Comparison of ENCODE assay signal across 8 cellular contexts in genomic region chr2:59888015-59888414, GRCh38.
DNase-seq lines count a peak whose midpoint lies in the region; ATAC-seq and TF ChIP-seq lines count a peak whose summit lies in the region.

No MANE protein-coding gene starts in this region.

- peaks cover 7% of the 10 kb centered on the region for H3K4me1 Mint-ChIP-seq in activated CD4-positive, alpha-beta memory T cell treated with anti-CD3 and anti-CD28 coated beads, Interleukin-2, amount 10 ng/mL, durations not matched to agents 7 days and 5 days

- H3K4me1 ChIP-seq in testis: no peaks in the 10 kb centered on the region

- 61 to 74% methylated on average over 3 of the region's 3 CpGs for WGBS in testis, 2 donors

- TF ChIP-seq CTCF in testis (IDR thresholded peaks at IDR 0.05): no peak

- H3K9me3 Mint-ChIP-seq in activated CD4-positive, alpha-beta memory T cell treated with anti-CD3 and anti-CD28 coated beads, Interleukin-2, amount 10 ng/mL, durations not matched to agents 7 days and 5 days: no peaks in the 10 kb centered on the region

- no peak overlapping the region for H3K27ac Mint-ChIP-seq in activated CD4-positive, alpha-beta memory T cell treated with anti-CD3 and anti-CD28 coated beads, Interleukin-2, amount 10 ng/mL, durations not matched to agents 7 days and 5 days

- no peak overlapping the region for H3K4me3 ChIP-seq in testis

- no peak overlapping the region for H3K4me3 Mint-ChIP-seq in activated CD4-positive, alpha-beta memory T cell treated with anti-CD3 and anti-CD28 coated beads, Interleukin-2, amount 10 ng/mL, durations not matched to agents 7 days and 5 days

- H3K27me3 Mint-ChIP-seq in activated CD4-positive, alpha-beta memory T cell treated with anti-CD3 and anti-CD28 coated beads, Interleukin-2, amount 10 ng/mL, durations not matched to agents 7 days and 5 days: peaks cover 8% of the 10 kb centered on the region

- H3K27ac ChIP-seq in testis: no peak overlapping the region

- CTCF ChIA-PET in activated CD4-positive, alpha-beta memory T cell treated with anti-CD3 and anti-CD28 coated beads, Interleukin-2, amount 10 ng/mL, durations not matched to agents 7 days and 5 days (lab: Charles Lee): no interaction called here

- peak; percentile 90 for ATAC-seq in HG03066 (IDR thresholded peaks at IDR 0.05; ENCODE audit: low read depth, unreplicated experiment)

- DNase-seq in NCI-H345 (lab: John Stamatoyannopoulos, UW) (peak; percentile 10), NCI-H345 treated with DMSO at 0.1 percent for 48 hours (lab: John Stamatoyannopoulos, UW; ENCODE audit: unreplicated experiment) (no peak), testis (no peak), posterior vena cava (ENCODE audit: low spot score) (no peak), DMS53 (lab: John Stamatoyannopoulos, UW) (no peak)
- DNase-seq in activated CD4-positive, alpha-beta memory T cell treated with anti-CD3 and anti-CD28 coated beads, Interleukin-2, amount 10 ng/mL, durations not matched to agents 7 days and 5 days: peak; percentile 16
- peak in 2 of 3 experiments; percentile 2 to 6 for DNase-seq in stimulated activated CD4-positive, alpha-beta T cell treated with anti-CD3 and anti-CD28 coated beads, TNF-alpha, amount 100 ng/mL, for 4 hours (ENCODE audit: low read depth in 3 of 3)

- H3K9me3 ChIP-seq in testis: no peaks in the 10 kb centered on the region

- no peaks in the 10 kb centered on the region for H3K36me3 ChIP-seq in testis (ENCODE audit: low read depth, missing control alignments)

- POLR2A ChIA-PET in activated CD4-positive, alpha-beta memory T cell treated with anti-CD3 and anti-CD28 coated beads, Interleukin-2, amount 10 ng/mL, durations not matched to agents 7 days and 5 days (lab: Charles Lee): no interaction called here

- intact Hi-C loops in testis (cut with DNase I; ENCODE audit: low total_unique reads) (no loop called here), posterior vena cava (cut with DNase I) (no loop called here)

- no peaks in the 10 kb centered on the region for H3K36me3 Mint-ChIP-seq in activated CD4-positive, alpha-beta memory T cell treated with anti-CD3 and anti-CD28 coated beads, Interleukin-2, amount 10 ng/mL, durations not matched to agents 7 days and 5 days (ENCODE audit: low read depth)

- H3K27me3 ChIP-seq in testis: no peaks in the 10 kb centered on the region

- no peak for TF ChIP-seq POLR2A in testis (IDR thresholded peaks at IDR 0.05)

Comparison
In these comparisons a context has a peak if more than half of its experiments do, and no peak if none do; other contexts are left out.
1. DNase-seq: peak in NCI-H345 (single experiment), activated CD4-positive, alpha-beta memory T cell treated with anti-CD3 and anti-CD28 coated beads, Interleukin-2, amount 10 ng/mL, durations not matched to agents 7 days and 5 days (single experiment) and stimulated activated CD4-positive, alpha-beta T cell treated with anti-CD3 and anti-CD28 coated beads, TNF-alpha, amount 100 ng/mL, for 4 hours (2 of 3); none in NCI-H345 treated with DMSO at 0.1 percent for 48 hours (single experiment), testis (single experiment), posterior vena cava (single experiment) and DMS53 (single experiment).